ENCODE assay signal across 8 cellular contexts in the genomic region with DNA sequence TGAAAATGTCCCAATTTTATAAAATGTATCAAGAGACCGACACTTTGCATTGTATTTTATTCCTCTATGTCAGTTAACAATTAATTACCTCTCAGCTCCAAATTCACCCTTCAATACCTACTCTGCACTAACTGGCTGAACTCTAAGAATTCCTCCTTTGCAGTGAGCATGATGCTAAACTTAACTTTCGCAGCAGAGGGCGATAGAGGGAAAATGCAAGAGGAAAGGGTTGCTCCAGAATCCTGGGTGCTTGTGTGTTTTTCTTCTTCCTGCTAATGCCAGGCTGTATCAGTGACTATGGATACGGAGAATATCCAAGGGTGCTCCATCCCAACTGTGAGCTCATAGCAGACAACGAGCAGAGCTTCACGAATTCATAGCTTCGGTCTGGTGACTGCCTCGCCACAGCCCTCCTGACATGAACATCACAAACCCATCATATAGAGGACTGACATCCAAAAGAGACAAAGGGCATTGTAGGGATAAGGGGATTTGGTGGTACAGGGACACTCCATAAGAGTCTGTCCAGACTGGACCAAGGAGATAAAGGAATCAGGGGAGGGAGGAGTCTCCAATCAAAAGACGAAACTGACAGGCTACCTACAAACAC.
DNase-seq lines count a peak whose midpoint lies in the region; ATAC-seq and TF ChIP-seq lines count a peak whose summit lies in the region.

No MANE protein-coding gene starts in this region.

- no peaks in the 10 kb centered on the region for H3K9me3 ChIP-seq in fibroblast of lung (ENCODE audit: control insufficient read depth, insufficient read depth, low read depth, low read length)
- H3K9me3 ChIP-seq in vagina = no peaks in the 10 kb centered on the region

- H3K27me3 ChIP-seq in fibroblast of lung (ENCODE audit: control insufficient read depth, insufficient read depth, low read length) = no peaks in the 10 kb centered on the region
- no peaks in the 10 kb centered on the region for H3K27me3 ChIP-seq in vagina

- ATAC-seq in HG02623 (IDR thresholded peaks at IDR 0.05; ENCODE audit: unreplicated experiment) (no peak), HG02588 (IDR thresholded peaks at IDR 0.05; ENCODE audit: unreplicated experiment) (no peak)

- H3K4me2 ChIP-seq in fibroblast of lung (ENCODE audit: extremely low read depth, insufficient read depth, low read length) = no peak overlapping the region

- no peak overlapping the region for H3K9ac ChIP-seq in fibroblast of lung (ENCODE audit: insufficient read depth, low read length)

- H3K4me1 ChIP-seq in fibroblast of lung (ENCODE audit: control insufficient read depth, extremely low read depth, insufficient read depth, low read length) (no peaks in the 10 kb centered on the region), vagina (no peaks in the 10 kb centered on the region)

- DNase-seq in D341Med (ENCODE audit: low spot score) (peak; percentile 38), HFF-Myc (ENCODE audit: extremely low read depth, low read depth) (peak; percentile 29), SW480 (ENCODE audit: low spot score) (peak; percentile 20), fibroblast of lung (ENCODE audit: low read depth in 2 of 2) (peak in 1 of 2 donors; percentile 52), vagina (ENCODE audit: extremely low spot score in 2 of 2) (no peak)
- peak; percentile 4 to 21 (median 12) for DNase-seq in stimulated activated CD4-positive, alpha-beta T cell treated with anti-CD3 and anti-CD28 coated beads, Interleukin-12 subunit alpha, Interleukin-12 subunit beta, amount 100 ng/mL, for 48 hours (ENCODE audit: low read depth in 2 of 3, low spot score in 1 of 3)

- TF ChIP-seq CTCF in HFF-Myc (IDR thresholded peaks at IDR 0.05; ENCODE audit: low read depth, low read length, missing control alignments) = peak; percentile 63
- peak; percentile 46 to 71 for TF ChIP-seq CTCF in fibroblast of lung (conservative IDR thresholded peaks at IDR 0.05 in 1 of 2, IDR thresholded peaks at IDR 0.05 in 1 of 2; ENCODE audit: low read depth in 1 of 2, low read length in 2 of 2)
- TF ChIP-seq CTCF in vagina (IDR thresholded peaks at IDR 0.05) = no peak

- H3K27ac ChIP-seq in fibroblast of lung (ENCODE audit: insufficient read depth, low read length) (no peak overlapping the region), vagina (no peak overlapping the region)

- H2AFZ ChIP-seq in fibroblast of lung (ENCODE audit: low read length) = no peak overlapping the region

- H3K36me3 ChIP-seq in fibroblast of lung (ENCODE audit: control insufficient read depth, insufficient read depth, low read length) = no peaks in the 10 kb centered on the region
- no peaks in the 10 kb centered on the region for H3K36me3 ChIP-seq in vagina

- intact Hi-C loops in vagina (cut with DNase I) = no loop called here

- no peaks in the 10 kb centered on the region for H4K20me1 ChIP-seq in fibroblast of lung (ENCODE audit: control insufficient read depth, extremely low read depth, insufficient read depth, low read length)

- H3K79me2 ChIP-seq in fibroblast of lung (ENCODE audit: control insufficient read depth, insufficient read depth, low read length) = no peaks in the 10 kb centered on the region

- TF ChIP-seq POLR2A in vagina (IDR thresholded peaks at IDR 0.05) = no peak

- no peak overlapping the region for H3K4me3 ChIP-seq in HFF-Myc (replicated peaks; ENCODE audit: low read depth, low read length)
- H3K4me3 ChIP-seq in fibroblast of lung (replicated peaks in 1 of 4; ENCODE audit: control extremely low read depth in 1 of 4, insufficient read depth in 1 of 4, low read depth in 3 of 4, low read length in 4 of 4) = no peak overlapping the region
- H3K4me3 ChIP-seq in vagina = no peak overlapping the region

Comparison
In these comparisons a context has a peak if more than half of its experiments do, and no peak if none do; other contexts are left out.
1. DNase-seq: peak in D341Med (single experiment), HFF-Myc (single experiment), SW480 (single experiment) and stimulated activated CD4-positive, alpha-beta T cell treated with anti-CD3 and anti-CD28 coated beads, Interleukin-12 subunit alpha, Interleukin-12 subunit beta, amount 100 ng/mL, for 48 hours (3 of 3); none in vagina (0 of 2).
2. CTCF ChIP-seq: peak in HFF-Myc (single experiment) and fibroblast of lung (2 of 2); none in vagina (0 of 3).